In genomic region chr3:10223676-10224639, GRCh38 we compare ENCODE assay signal across 1 cellular context.
TF ChIP-seq lines count a peak whose summit lies in the region.

No MANE protein-coding gene starts in this region.

TF ChIP-seq in HepG2, 621 proteins besides CTCF, POLR2A, EP300 and RAD21 (continued from another document and continues in another):
- TF ChIP-seq HBP1 (CRISPR knock-in tag; IDR thresholded peaks at IDR 0.05; ENCODE audit: low read depth), result 0 out of 2 replicates have a peak, but pooled peaks have one; percentile 27
- no peak for TF ChIP-seq BRCA1 (CRISPR knock-in tag; IDR thresholded peaks at IDR 0.05)
- no peak for TF ChIP-seq SNAPC2 (CRISPR knock-in tag; IDR thresholded peaks at IDR 0.05)
- TF ChIP-seq ZNF446 (CRISPR knock-in tag; IDR thresholded peaks at IDR 0.05), result no peak
- no peak; the same call in 1 of the 2 replicates for TF ChIP-seq TIGD3 (CRISPR knock-in tag; IDR thresholded peaks at IDR 0.05; ENCODE audit: borderline replicate concordance)
- TF ChIP-seq SRY (CRISPR knock-in tag; IDR thresholded peaks at IDR 0.05), result no peak
- TF ChIP-seq JARID2 (CRISPR knock-in tag; IDR thresholded peaks at IDR 0.05; ENCODE audit: insufficient replicate concordance), result no peak
- TF ChIP-seq POGZ (CRISPR knock-in tag; IDR thresholded peaks at IDR 0.05), result peak; percentile 72; the same call in 1 of the 2 replicates
- peak; percentile 26; the same call in 1 of the 2 replicates for TF ChIP-seq ZNF574 (CRISPR knock-in tag; IDR thresholded peaks at IDR 0.05)
- TF ChIP-seq AKNA (CRISPR knock-in tag; IDR thresholded peaks at IDR 0.05; ENCODE audit: borderline replicate concordance), result no peak
- TF ChIP-seq ISL2 (CRISPR knock-in tag; IDR thresholded peaks at IDR 0.05), result peak; percentile 60; the same call in 1 of the 2 replicates
- TF ChIP-seq SMAD1 (CRISPR knock-in tag; IDR thresholded peaks at IDR 0.05; ENCODE audit: borderline replicate concordance, low read depth), result no peak
- TF ChIP-seq MIXL1 (CRISPR knock-in tag; IDR thresholded peaks at IDR 0.05), result no peak
- TF ChIP-seq ARNT (IDR thresholded peaks at IDR 0.05), result no peak
- TF ChIP-seq FOXO1 (CRISPR knock-in tag; IDR thresholded peaks at IDR 0.05), result peak; percentile 24; the same call in 1 of the 2 replicates
- TF ChIP-seq SMARCC2 (IDR thresholded peaks at IDR 0.05), result no peak
- TF ChIP-seq NR3C1 (CRISPR knock-in tag; IDR thresholded peaks at IDR 0.05), result no peak
- peak; percentile 54; the same call in 1 of the 2 replicates for TF ChIP-seq ZNF629 (CRISPR knock-in tag; conservative IDR thresholded peaks at IDR 0.05)
- TF ChIP-seq STAG1 (CRISPR knock-in tag; IDR thresholded peaks at IDR 0.05), result no peak
- TF ChIP-seq SAP130 (CRISPR knock-in tag; IDR thresholded peaks at IDR 0.05; ENCODE audit: low read depth), result peak; percentile 63
- TF ChIP-seq NONO (IDR thresholded peaks at IDR 0.05), result no peak
- no peak for TF ChIP-seq NONO (CRISPR knock-in tag; conservative IDR thresholded peaks at IDR 0.05)
- TF ChIP-seq SOX5 (CRISPR knock-in tag; IDR thresholded peaks at IDR 0.05; ENCODE audit: borderline replicate concordance), result peak; percentile 65; the same call in 1 of the 2 replicates
- no peak for TF ChIP-seq RARG (CRISPR knock-in tag; IDR thresholded peaks at IDR 0.05; ENCODE audit: low read depth)
- no peak for TF ChIP-seq ZNF468 (CRISPR knock-in tag; IDR thresholded peaks at IDR 0.05)
- TF ChIP-seq ZNF879 (CRISPR knock-in tag; IDR thresholded peaks at IDR 0.05), result no peak
- no peak for TF ChIP-seq ISX (CRISPR knock-in tag; conservative IDR thresholded peaks at IDR 0.05)
- no peak for TF ChIP-seq PAF1 (CRISPR knock-in tag; IDR thresholded peaks at IDR 0.05)
- TF ChIP-seq FOSL1 (CRISPR knock-in tag; IDR thresholded peaks at IDR 0.05; ENCODE audit: borderline replicate concordance), result no peak
- TF ChIP-seq NFYC (CRISPR knock-in tag; IDR thresholded peaks at IDR 0.05), result no peak
- 0 out of 2 replicates have a peak, but pooled peaks have one; percentile 14 for TF ChIP-seq ZBTB38 (CRISPR knock-in tag; IDR thresholded peaks at IDR 0.05)
- no peak for TF ChIP-seq NFKBIZ (CRISPR knock-in tag; IDR thresholded peaks at IDR 0.05)
- TF ChIP-seq NCOA5 (CRISPR knock-in tag; IDR thresholded peaks at IDR 0.05), result no peak
- TF ChIP-seq ARID4A (CRISPR knock-in tag; IDR thresholded peaks at IDR 0.05; ENCODE audit: borderline replicate concordance), result peak; percentile 35; the same call in 1 of the 2 replicates
- TF ChIP-seq ELF3 (CRISPR knock-in tag; IDR thresholded peaks at IDR 0.05), result peak; percentile 66
- 0 out of 2 replicates have a peak, but pooled peaks have one; percentile 6 for TF ChIP-seq MAFF (IDR thresholded peaks at IDR 0.05; ENCODE audit: low read depth, low read length)
- no peak for TF ChIP-seq ZFP37 (CRISPR knock-in tag; IDR thresholded peaks at IDR 0.05; ENCODE audit: borderline replicate concordance)
- TF ChIP-seq E2F1 (CRISPR knock-in tag; IDR thresholded peaks at IDR 0.05), result no peak
- TF ChIP-seq ZNF773 (CRISPR knock-in tag; IDR thresholded peaks at IDR 0.05; ENCODE audit: borderline replicate concordance), result no peak
- no peak for TF ChIP-seq ZNF850 (CRISPR knock-in tag; conservative IDR thresholded peaks at IDR 0.05)
- peak; percentile 36; the same call in 1 of the 2 replicates for TF ChIP-seq ZNF275 (CRISPR knock-in tag; IDR thresholded peaks at IDR 0.05; ENCODE audit: borderline replicate concordance)
- peak; percentile 78 for TF ChIP-seq SALL1 (CRISPR knock-in tag; IDR thresholded peaks at IDR 0.05)
- TF ChIP-seq NKX3-1 (CRISPR knock-in tag; IDR thresholded peaks at IDR 0.05), result no peak
- no peak for TF ChIP-seq TCF12 (IDR thresholded peaks at IDR 0.05)
- TF ChIP-seq TCF12 (CRISPR knock-in tag; IDR thresholded peaks at IDR 0.05), result 0 out of 2 replicates have a peak, but pooled peaks have one; percentile 6
- TF ChIP-seq MTA1 (CRISPR knock-in tag; IDR thresholded peaks at IDR 0.05; ENCODE audit: borderline replicate concordance), result peak; percentile 35; the same call in 1 of the 2 replicates
- TF ChIP-seq FOSL2 (CRISPR knock-in tag; IDR thresholded peaks at IDR 0.05), result peak; percentile 63
- peak; percentile 44; the same call in 1 of the 2 replicates for TF ChIP-seq IRF2 (CRISPR knock-in tag; IDR thresholded peaks at IDR 0.05)
- no peak for TF ChIP-seq ZNF276 (CRISPR knock-in tag; IDR thresholded peaks at IDR 0.05; ENCODE audit: low read depth)
- no peak for TF ChIP-seq ZIK1 (CRISPR knock-in tag; IDR thresholded peaks at IDR 0.05; ENCODE audit: borderline replicate concordance, low read depth)
- no peak for TF ChIP-seq ZNF30 (CRISPR knock-in tag; IDR thresholded peaks at IDR 0.05)
- TF ChIP-seq TSC22D2 (CRISPR knock-in tag; IDR thresholded peaks at IDR 0.05; ENCODE audit: borderline replicate concordance), result no peak
